Comparison of ENCODE assay signal across 14 cellular contexts in the genomic region with DNA sequence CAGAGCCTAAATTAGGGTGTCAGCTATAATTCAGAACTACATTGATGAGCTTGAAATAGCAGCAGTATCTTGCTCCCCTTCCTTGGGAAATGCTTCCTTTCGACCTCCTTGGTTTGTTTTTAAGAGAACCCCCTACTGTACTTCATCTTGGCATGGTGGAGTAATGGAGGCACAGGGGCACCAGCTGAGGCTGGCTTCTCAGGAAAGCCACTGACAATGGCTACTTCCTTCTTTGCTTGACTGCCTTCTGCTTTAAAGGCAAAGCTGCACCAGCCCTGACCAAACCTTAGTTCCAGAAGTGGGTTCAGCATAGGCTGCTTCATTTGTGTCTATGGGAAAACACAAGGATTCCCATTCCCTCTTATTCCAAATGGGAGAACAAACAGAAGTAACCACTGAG. TPM values are rescaled to one million over a fixed set of nuclear protein-coding genes. Genes with fewer than 3 reads are reported as not detected.
DNase-seq lines count a peak whose midpoint lies in the region; ATAC-seq and TF ChIP-seq lines count a peak whose summit lies in the region.
"Had no signal": no experiment of that assay in that cellular context is flagged by ENCODE, and none has a peak within 500 bp of the region (broad histone marks: within the 10 kb centered on the region; RNA-seq: fewer than 3 reads in every experiment).

No MANE protein-coding gene starts in this region.

- H3K4me1 ChIP-seq in OCI-LY1 (ENCODE audit: insufficient read depth, low read length, severe bottlenecking), result peaks cover 65% of the 10 kb centered on the region
- H3K4me1 ChIP-seq in stomach, result peaks cover 24 to 62% (median 47%) of the 10 kb centered on the region in 4 donors

- H3K27ac Mint-ChIP-seq in activated CD8-positive, alpha-beta T cell treated with anti-CD3 and anti-CD28 coated beads for 36 hours, result peak overlapping the region; percentile 53
- H3K27ac Mint-ChIP-seq in activated CD8-positive, alpha-beta T cell treated with anti-CD3 and anti-CD28 coated beads, Interleukin-2, amount 10 ng/mL, durations not matched to agents 7 days and 5 days, result no peak overlapping the region
- H3K27ac Mint-ChIP-seq in memory B cell, result peak overlapping the region; percentile 87

- DNase-seq in activated CD8-positive, alpha-beta T cell treated with anti-CD3 and anti-CD28 coated beads for 36 hours, result no peak
- DNase-seq in activated CD8-positive, alpha-beta T cell treated with anti-CD3 and anti-CD28 coated beads, Interleukin-2, amount 10 ng/mL, durations not matched to agents 7 days and 5 days, result no peak
- peak in 1 of 2 donors; percentile 8 for DNase-seq in memory B cell (ENCODE audit: low spot score in 2 of 2)
- DNase-seq in stomach, result no peak
- DNase-seq in NCI-H446 treated with DMSO at 0.1 percent for 48 hours (lab: John Stamatoyannopoulos, UW), result no peak
- no peak for DNase-seq in NCI-H526 treated with DMSO at 0.1 percent for 48 hours (lab: John Stamatoyannopoulos, UW)
- DNase-seq in foreskin melanocyte, result no peak
- DNase-seq: activated naive CD4-positive, alpha-beta T cell treated with anti-CD3 and anti-CD28 coated beads for 36 hours; caudate nucleus; H9; NCI-H187; NCI-H524 had no signal

- intact Hi-C loops in activated CD8-positive, alpha-beta T cell treated with anti-CD3 and anti-CD28 coated beads for 36 hours (cut with micrococcal nuclease), result loop anchor here (5.0 kb wide), 2 partner anchors 88 to 128 kb away; no protein-coding TSS in a partner anchor
- intact Hi-C loops in stomach (cut with DNase I; ENCODE audit: low total_unique reads), result loop anchor here (10.0 kb wide), 1 partner anchor 101 kb away; no protein-coding TSS in a partner anchor

- H3K4me3 ChIP-seq in OCI-LY1 (ENCODE audit: low read depth, low read length, poor library complexity, severe bottlenecking) (no peak overlapping the region), stomach (no peak overlapping the region)
- H3K4me3 ChIP-seq: skin epidermis had no signal

- H3K4me1 Mint-ChIP-seq in activated CD8-positive, alpha-beta T cell treated with anti-CD3 and anti-CD28 coated beads for 36 hours (ENCODE audit: low read depth), result peaks cover 72% of the 10 kb centered on the region
- H3K4me1 Mint-ChIP-seq in activated CD8-positive, alpha-beta T cell treated with anti-CD3 and anti-CD28 coated beads, Interleukin-2, amount 10 ng/mL, durations not matched to agents 7 days and 5 days (ENCODE audit: low read depth), result peaks cover 72% of the 10 kb centered on the region
- peaks cover 46% of the 10 kb centered on the region for H3K4me1 Mint-ChIP-seq in memory B cell

- H3K36me3 ChIP-seq in OCI-LY1 (ENCODE audit: insufficient read depth, low read length) (peaks cover 36% of the 10 kb centered on the region), stomach (peaks cover 26 to 45% (median 40%) of the 10 kb centered on the region in 4 donors)

- no peak overlapping the region for H2AFZ ChIP-seq in OCI-LY1 (ENCODE audit: low read length)

- TF ChIP-seq EP300 in stomach (IDR thresholded peaks at IDR 0.05), result no peak

- H4K20me1 ChIP-seq in OCI-LY1 (ENCODE audit: insufficient read depth, low read length), result no peaks in the 10 kb centered on the region

- ATAC-seq in activated CD8-positive, alpha-beta T cell treated with anti-CD3 and anti-CD28 coated beads for 36 hours, result no peak
- no peak for ATAC-seq in activated CD8-positive, alpha-beta T cell treated with anti-CD3 and anti-CD28 coated beads, Interleukin-2, amount 10 ng/mL, durations not matched to agents 7 days and 5 days
- no peak for ATAC-seq in memory B cell (ENCODE audit: low read depth)

- H3K27me3 ChIP-seq in OCI-LY1 (ENCODE audit: insufficient read depth, low read length) (no peaks in the 10 kb centered on the region), stomach (no peaks in the 10 kb centered on the region)

- H3K27ac ChIP-seq in OCI-LY1 (ENCODE audit: low read depth, low read length, poor library complexity, severe bottlenecking) (peak overlapping the region; percentile 89), stomach (peak overlapping the region in 4 of 5 donors; percentile 87 to 95 (median 93))

- no peaks in the 10 kb centered on the region for H3K79me2 ChIP-seq in OCI-LY1 (ENCODE audit: insufficient read depth, low read length)

- H3K9me3 Mint-ChIP-seq in activated CD8-positive, alpha-beta T cell treated with anti-CD3 and anti-CD28 coated beads for 36 hours, result no peaks in the 10 kb centered on the region
- no peaks in the 10 kb centered on the region for H3K9me3 Mint-ChIP-seq in activated CD8-positive, alpha-beta T cell treated with anti-CD3 and anti-CD28 coated beads, Interleukin-2, amount 10 ng/mL, durations not matched to agents 7 days and 5 days (ENCODE audit: insufficient read depth)
- H3K9me3 Mint-ChIP-seq in memory B cell, result no peaks in the 10 kb centered on the region
- H3K9me3 Mint-ChIP-seq: activated naive CD4-positive, alpha-beta T cell treated with anti-CD3 and anti-CD28 coated beads for 36 hours; H9 had no signal

- H3K9me3 ChIP-seq in OCI-LY1 (ENCODE audit: low read length), result no peaks in the 10 kb centered on the region
- H3K9me3 ChIP-seq in stomach, result no peaks in the 10 kb centered on the region

- no peak overlapping the region for H3K4me3 Mint-ChIP-seq in activated CD8-positive, alpha-beta T cell treated with anti-CD3 and anti-CD28 coated beads for 36 hours
- H3K4me3 Mint-ChIP-seq in activated CD8-positive, alpha-beta T cell treated with anti-CD3 and anti-CD28 coated beads, Interleukin-2, amount 10 ng/mL, durations not matched to agents 7 days and 5 days, result no peak overlapping the region
- no peak overlapping the region for H3K4me3 Mint-ChIP-seq in memory B cell
- H3K4me3 Mint-ChIP-seq: activated naive CD4-positive, alpha-beta T cell treated with anti-CD3 and anti-CD28 coated beads for 36 hours; H9 had no signal

- H3K9ac ChIP-seq in OCI-LY1 (ENCODE audit: low read length), result no peak overlapping the region

- no peaks in the 10 kb centered on the region for H3K27me3 Mint-ChIP-seq in activated CD8-positive, alpha-beta T cell treated with anti-CD3 and anti-CD28 coated beads for 36 hours
- H3K27me3 Mint-ChIP-seq in activated CD8-positive, alpha-beta T cell treated with anti-CD3 and anti-CD28 coated beads, Interleukin-2, amount 10 ng/mL, durations not matched to agents 7 days and 5 days (ENCODE audit: low read depth), result no peaks in the 10 kb centered on the region
- H3K27me3 Mint-ChIP-seq in memory B cell, result no peaks in the 10 kb centered on the region

- H3K4me2 ChIP-seq in OCI-LY1 (ENCODE audit: low read length), result peak overlapping the region; percentile 4; the same call in 1 of the 2 replicates

- 0 out of 2 replicates have a peak, but pooled peaks cover 2% of the 10 kb centered on the region for H3F3A ChIP-seq in OCI-LY1 (ENCODE audit: insufficient read depth, low read length)

- TF ChIP-seq POLR2A in stomach (IDR thresholded peaks at IDR 0.05), result no peak

- WGBS in stomach, 5 donors, result 78 to 95% (median 82%) methylated on average over 1 of the region's 1 CpG

- TF ChIP-seq CTCF in activated CD8-positive, alpha-beta T cell treated with anti-CD3 and anti-CD28 coated beads for 36 hours (IDR thresholded peaks at IDR 0.05), result no peak
- TF ChIP-seq CTCF in OCI-LY1 (IDR thresholded peaks at IDR 0.05; ENCODE audit: low read length), result no peak
- TF ChIP-seq CTCF in stomach (IDR thresholded peaks at IDR 0.05), result no peak

- H3K36me3 Mint-ChIP-seq in activated CD8-positive, alpha-beta T cell treated with anti-CD3 and anti-CD28 coated beads for 36 hours (ENCODE audit: low read depth), result peaks cover 38% of the 10 kb centered on the region
- H3K36me3 Mint-ChIP-seq in activated CD8-positive, alpha-beta T cell treated with anti-CD3 and anti-CD28 coated beads, Interleukin-2, amount 10 ng/mL, durations not matched to agents 7 days and 5 days (ENCODE audit: low read depth), result peaks cover 36% of the 10 kb centered on the region
- H3K36me3 Mint-ChIP-seq in memory B cell, result peaks cover 12% of the 10 kb centered on the region

- no peaks in the 10 kb centered on the region for H3K9me2 ChIP-seq in OCI-LY1 (ENCODE audit: low read depth, low read length)

- CTCF ChIA-PET in activated CD8-positive, alpha-beta T cell treated with anti-CD3 and anti-CD28 coated beads for 36 hours (lab: Charles Lee), result interaction anchor here (1.2 to 8.6 kb wide), 6 partner anchors 17 to 548 kb away, joined by 4 to 61 read pairs (median 4); no protein-coding TSS in a partner anchor
- CTCF ChIA-PET in activated CD8-positive, alpha-beta T cell treated with anti-CD3 and anti-CD28 coated beads, Interleukin-2, amount 10 ng/mL, durations not matched to agents 7 days and 5 days (lab: Charles Lee), result interaction anchor here (1.0 to 2.4 kb wide), 7 partner anchors 10 to 472 kb away, joined by 3 to 16 read pairs (median 4); a partner anchor contains a TSS

- POLR2A ChIA-PET in activated CD8-positive, alpha-beta T cell treated with anti-CD3 and anti-CD28 coated beads for 36 hours (lab: Charles Lee), result interaction anchor here (0.7 to 2.9 kb wide), 2 partner anchors 65 to 91 kb away, joined by 3 to 15 read pairs; a partner anchor contains a TSS
- POLR2A ChIA-PET in activated CD8-positive, alpha-beta T cell treated with anti-CD3 and anti-CD28 coated beads, Interleukin-2, amount 10 ng/mL, durations not matched to agents 7 days and 5 days (lab: Charles Lee), result no interaction called here

RNA-seq across cellular contexts. Expression of a gene that starts 1.5 kb away (rescaled TPM):
- under 1 TPM; 0.34 to 0.63 TPM for total RNA-seq in activated CD8-positive, alpha-beta T cell treated with anti-CD3 and anti-CD28 coated beads for 36 hours
- total RNA-seq in activated CD8-positive, alpha-beta T cell treated with anti-CD3 and anti-CD28 coated beads, Interleukin-2, amount 10 ng/mL, durations not matched to agents 7 days and 5 days, result 1 to 10 TPM in 1 of 2 experiments, under 1 TPM in 1; 0.66 to 1.4 TPM
- total RNA-seq in stomach, result 10 to 100 TPM in 3 of 5 donors, 1 to 10 TPM in 1, not detected in 1; 7.7 to 34.4 (median 22.9) TPM
- 1 to 10 TPM; 1.5 to 4.7 (median 2.3) TPM for polyA plus RNA-seq in stomach
